Comparison of ENCODE assay signal across 8 cellular contexts in genomic region chr12:8914033-8914715, GRCh38. TPM values are rescaled to one million over a fixed set of nuclear protein-coding genes. Genes with fewer than 3 reads are reported as not detected.
DNase-seq lines count a peak whose midpoint lies in the region; ATAC-seq and TF ChIP-seq lines count a peak whose summit lies in the region.
"Not testable (repeated sequence)": the region's sequence is repeated elsewhere in the genome, so short reads cannot be mapped to it uniquely, and the experiment has no call there.

Gene PHC1, plus strand, starts transcription at chr12:8914509. Its CDS starts 3,169 bp downstream, at chr12:8917678.

- TF ChIP-seq CTCF in GM23338 (conservative IDR thresholded peaks at IDR 0.05; ENCODE audit: low read depth in 2 of 2) (peak; percentile 26 to 52; a peak in 3 of 4 replicates), LNCAP (IDR thresholded peaks at IDR 0.05) (peak; percentile 34; the same call in 1 of the 2 replicates), fibroblast of mammary gland (conservative IDR thresholded peaks at IDR 0.05; ENCODE audit: control insufficient read depth, insufficient read depth, low read depth, low read length) (peak; percentile 52)

- H3K4me1 Mint-ChIP-seq in GM23338: peaks cover 42% of the 10 kb centered on the region
- H3K4me1 Mint-ChIP-seq in naive B cell: peaks cover 13 to 19% (median 16%) of the 10 kb centered on the region in 3 donors

- peak within 1 kb of the TSS; percentile 99 for H3K27ac Mint-ChIP-seq in GM23338
- H3K27ac Mint-ChIP-seq in naive B cell: peak within 1 kb of the TSS in 5 of 6 donors; percentile 90 to 98 (median 97)

- not testable (repeated sequence) for H3K27me3 ChIP-seq in GM23338 (ENCODE audit: insufficient read depth); SJCRH30

- H3K9me3 Mint-ChIP-seq in GM23338, naive B cell: not testable (repeated sequence)

- H3K9me2 ChIP-seq in GM23338 (ENCODE audit: insufficient read depth): not testable (repeated sequence)

- H3K4me3 Mint-ChIP-seq in GM23338: peak within 1 kb of the TSS; percentile 93
- H3K4me3 Mint-ChIP-seq in naive B cell: peak within 1 kb of the TSS; percentile 85 to 97 (median 92)

- H3K4me3 ChIP-seq in GM23338: peak within 1 kb of the TSS; percentile 76
- H3K4me3 ChIP-seq in SJCRH30: peak within 1 kb of the TSS; percentile 92
- peak within 1 kb of the TSS; percentile 88 for H3K4me3 ChIP-seq in fibroblast of mammary gland (ENCODE audit: control insufficient read depth, low read depth, low read length)

- H4K20me1 ChIP-seq in GM23338 (replicated peaks; ENCODE audit: insufficient read depth): peaks cover 35% of the 10 kb centered on the region

- ATAC-seq in GM23338 (peak; percentile 69), naive B cell (ENCODE audit: low read depth in 2 of 2) (peak; percentile 68 to 72)

- peaks cover 45% of the 10 kb centered on the region for H3K79me2 ChIP-seq in GM23338 (replicated peaks; ENCODE audit: insufficient read depth)

- H2AFZ ChIP-seq in GM23338: not testable (repeated sequence)

- DNase-seq in DMS53 (lab: John Stamatoyannopoulos, UW) (peak; percentile 96), GM23338 (ENCODE audit: low spot score) (peak; percentile 95), SJCRH30 (peak; percentile 85 to 86), fibroblast of mammary gland (ENCODE audit: low read depth) (peak; percentile 61), naive B cell (peak; percentile 70)
- peak; percentile 92 for DNase-seq in activated effector memory CD4-positive, alpha-beta T cell treated with anti-CD3 and anti-CD28 coated beads, Interleukin-2, amount 50 U/mL, for 16 hours
- DNase-seq in stimulated activated CD8-positive, alpha-beta memory T cell treated with anti-CD3 and anti-CD28 coated beads, Interleukin-7, amount 100 ng/mL, for 1 hour (ENCODE audit: low read depth in 2 of 2): peak; percentile 43 to 48

- H3K36me3 ChIP-seq in GM23338 (ENCODE audit: insufficient read depth): peaks cover 31% of the 10 kb centered on the region
- not testable (repeated sequence) for H3K36me3 ChIP-seq in SJCRH30

- H3K27ac ChIP-seq in GM23338 (ENCODE audit: low read depth) (peak within 1 kb of the TSS; percentile 95), SJCRH30 (peak within 1 kb of the TSS; percentile 58)

- H3K27me3 Mint-ChIP-seq in GM23338 (ENCODE audit: insufficient read depth, low read depth, poor library complexity); naive B cell: not testable (repeated sequence)

- peaks cover 14% of the 10 kb centered on the region for H3K36me3 Mint-ChIP-seq in GM23338 (ENCODE audit: low read depth)
- not testable (repeated sequence) for H3K36me3 Mint-ChIP-seq in naive B cell

- H3K9me3 ChIP-seq in SJCRH30 (replicated peaks): not testable (repeated sequence)

- peaks cover 36% of the 10 kb centered on the region for H3K4me1 ChIP-seq in GM23338 (ENCODE audit: insufficient read depth)
- not testable (repeated sequence) for H3K4me1 ChIP-seq in SJCRH30

- H3F3A ChIP-seq in GM23338 (replicated peaks; ENCODE audit: low read depth): peaks cover 13% of the 10 kb centered on the region; the same call in 1 of the 2 replicates

- peak within 1 kb of the TSS; percentile 82 for H3K4me2 ChIP-seq in GM23338

TF ChIP-seq in GM23338, 12 proteins besides CTCF, POLR2A, EP300 and RAD21:
- TF ChIP-seq POLR2AphosphoS5 (IDR thresholded peaks at IDR 0.05; ENCODE audit: low read depth) (peak; percentile 55), CREB1 (CRISPR knock-in tag; IDR thresholded peaks at IDR 0.05; ENCODE audit: low read depth) (peak; percentile 65), NANOG (IDR thresholded peaks at IDR 0.05; ENCODE audit: borderline replicate concordance) (0 out of 2 replicates have a peak, but pooled peaks have one; percentile 3), ETS1 (IDR thresholded peaks at IDR 0.05) (peak; percentile 41; the same call in 1 of the 2 replicates)

RNA-seq across cellular contexts. Expression of gene PHC1, which starts in this region (rescaled TPM):
- total RNA-seq in GM23338 (2014; rRNA removed; shearing (Covaris generic)): 1,003 and 1,069 TPM in 2 replicates
- polyA plus RNA-seq in GM23338 (2016; fragmentation: Nextera tagmentation; extraction: Ambion mirVana) (252 and 303 TPM in 2 replicates), naive B cell (ENCODE audit: low read depth in 6 of 6) (10 to 100 TPM; 14.9 to 31.0 (median 18.8) TPM)
- 43.6 and 49.8 TPM in 2 replicates for total RNA-seq in SJCRH30 (2014; rRNA removed; shearing (Covaris generic))

Comparison
In these comparisons a context has a peak if more than half of its experiments do, and no peak if none do; other contexts are left out.
1. Peak in every context shown above with its lines: DNase-seq, ATAC-seq, H3K4me3 ChIP-seq and H3K27ac ChIP-seq.
2. RNA of gene PHC1 (total RNA-seq): 1,003 to 1,069 TPM in GM23338; 43.6 to 49.8 TPM in SJCRH30; every median in the first group is over 10 times any median in the second.
3. DNase-seq: peak in every context shown above with its lines; median percentile 96 in DMS53; 95 in GM23338; 92 in activated effector memory CD4-positive, alpha-beta T cell treated with anti-CD3 and anti-CD28 coated beads, Interleukin-2, amount 50 U/mL, for 16 hours; 86 in SJCRH30; 70 in naive B cell; 61 in fibroblast of mammary gland; 46 in stimulated activated CD8-positive, alpha-beta memory T cell treated with anti-CD3 and anti-CD28 coated beads, Interleukin-7, amount 100 ng/mL, for 1 hour.